ENCODE assay signal across 18 cellular contexts in genomic region chr15:70608156-70608555, GRCh38.
DNase-seq lines count a peak whose midpoint lies in the region; ATAC-seq and TF ChIP-seq lines count a peak whose summit lies in the region.
"Had no signal": no experiment of that assay in that cellular context is flagged by ENCODE, and none has a peak within 500 bp of the region (broad histone marks: within the 10 kb centered on the region; RNA-seq: fewer than 3 reads in every experiment).

No MANE protein-coding gene starts in this region.

- H3K4me2 ChIP-seq in GM23338: no peak overlapping the region

- H3K4me1 Mint-ChIP-seq in GM23338: peaks cover 24% of the 10 kb centered on the region
- H3K4me1 Mint-ChIP-seq: naive thymus-derived CD4-positive, alpha-beta T cell; T-cell had no signal

- H3K27me3 ChIP-seq in GM23338 (ENCODE audit: insufficient read depth): no peaks in the 10 kb centered on the region

- H3K79me2 ChIP-seq in GM23338 (replicated peaks; ENCODE audit: insufficient read depth): no peaks in the 10 kb centered on the region

- no peak overlapping the region for H3K27ac ChIP-seq in GM23338 (ENCODE audit: low read depth)
- H3K27ac ChIP-seq in cingulate gyrus (ENCODE audit: low read depth, low read length): peak overlapping the region; percentile 47
- H3K27ac ChIP-seq: lower lobe of right lung, WERI-Rb-1 had no signal

- TF ChIP-seq CTCF in GM23338 (conservative IDR thresholded peaks at IDR 0.05; ENCODE audit: low read depth in 2 of 2): no peak
- no peak for TF ChIP-seq CTCF in NB4 (IDR thresholded peaks at IDR 0.05; ENCODE audit: low read depth, low read length)

- H3K27ac Mint-ChIP-seq in GM23338: no peak overlapping the region
- H3K27ac Mint-ChIP-seq: activated T-helper 2 cell treated with anti-CD3 and anti-CD28 coated beads, Interferon-gamma antibody, Interleukin-2, Interleukin-4, amounts not matched to agents 10 μg/mL and 5 μg/mL and 100 μg/mL, durations not matched to agents 14 hours and 24 hours and 36 hours; naive thymus-derived CD4-positive, alpha-beta T cell; T-cell had no signal

- no peaks in the 10 kb centered on the region for H3K36me3 Mint-ChIP-seq in GM23338 (ENCODE audit: low read depth)
- H3K36me3 Mint-ChIP-seq: naive thymus-derived CD4-positive, alpha-beta T cell; T-cell had no signal

- H2AFZ ChIP-seq in GM23338: no peak overlapping the region

- H3K4me3 ChIP-seq in GM23338 (no peak overlapping the region), NB4 (ENCODE audit: low read depth, low read length) (no peak overlapping the region)
- H3K4me3 ChIP-seq: lower lobe of right lung had no signal

- DNase-seq in GM23338 (ENCODE audit: low spot score) (peak; percentile 57), NB4 (ENCODE audit: low read depth) (peak; percentile 53), left kidney (ENCODE audit: low read depth, low spot score) (peak; percentile 86), NCI-H226 (no peak), inferior parietal cortex (ENCODE audit: extremely low spot score) (no peak)
- DNase-seq in stimulated activated CD4-positive, alpha-beta T cell treated with anti-CD3 and anti-CD28 coated beads, Interleukin-15, amount 100 ng/mL, for 24 hours: no peak
- DNase-seq: activated CD8-positive, alpha-beta memory T cell treated with anti-CD3 and anti-CD28 coated beads for 24 hours; COR-L47; GDM1; lower lobe of right lung; naive thymus-derived CD4-positive, alpha-beta T cell; NCI-H1436 treated with DMSO at 0.1 percent for 48 hours; NCI-H82; T-cell; WERI-Rb-1 had no signal

- H3K27me3 Mint-ChIP-seq in GM23338 (ENCODE audit: insufficient read depth, low read depth, poor library complexity): peaks cover 3% of the 10 kb centered on the region

- H3K4me3 Mint-ChIP-seq in GM23338: no peak overlapping the region
- H3K4me3 Mint-ChIP-seq: naive thymus-derived CD4-positive, alpha-beta T cell; T-cell had no signal

- H3K9me2 ChIP-seq in GM23338 (ENCODE audit: insufficient read depth): no peaks in the 10 kb centered on the region

- H4K20me1 ChIP-seq in GM23338 (replicated peaks; ENCODE audit: insufficient read depth): no peaks in the 10 kb centered on the region

- no peaks in the 10 kb centered on the region for H3K36me3 ChIP-seq in GM23338 (ENCODE audit: insufficient read depth)
- H3K36me3 ChIP-seq: lower lobe of right lung, WERI-Rb-1 had no signal

- H3K9me3 Mint-ChIP-seq in GM23338: no peaks in the 10 kb centered on the region
- H3K9me3 Mint-ChIP-seq: activated T-helper 2 cell treated with anti-CD3 and anti-CD28 coated beads, Interferon-gamma antibody, Interleukin-2, Interleukin-4, amounts not matched to agents 10 μg/mL and 5 μg/mL and 100 μg/mL, durations not matched to agents 14 hours and 24 hours and 36 hours; T-cell had no signal

- H3K4me1 ChIP-seq in GM23338 (ENCODE audit: insufficient read depth): peaks cover 17% of the 10 kb centered on the region

- ATAC-seq in GM23338: peak; percentile 31
- no peak for ATAC-seq in HG03571 (IDR thresholded peaks at IDR 0.05; ENCODE audit: unreplicated experiment)
- ATAC-seq: lower lobe of right lung; naive thymus-derived CD4-positive, alpha-beta T cell; T-cell had no signal

- no peaks in the 10 kb centered on the region for H3F3A ChIP-seq in GM23338 (replicated peaks; ENCODE audit: low read depth)

- TF ChIP-seq POLR2A in NB4 (IDR thresholded peaks at IDR 0.05; ENCODE audit: extremely low read depth, insufficient read length): no peak

TF ChIP-seq in GM23338, 12 proteins besides CTCF, POLR2A, EP300 and RAD21 (continues in another document):
- no peak for TF ChIP-seq ZNF462 (CRISPR knock-in tag; IDR thresholded peaks at IDR 0.05)
- TF ChIP-seq JUNB (IDR thresholded peaks at IDR 0.05; ENCODE audit: unreplicated experiment): no peak
- TF ChIP-seq REST (IDR thresholded peaks at IDR 0.05; ENCODE audit: unreplicated experiment): no peak
- TF ChIP-seq EZH2 (IDR thresholded peaks at IDR 0.05; ENCODE audit: low read depth, unreplicated experiment): no peak
- no peak for TF ChIP-seq STAT1 (IDR thresholded peaks at IDR 0.05; ENCODE audit: unreplicated experiment)
- TF ChIP-seq ZNF331 (CRISPR knock-in tag; IDR thresholded peaks at IDR 0.05; ENCODE audit: low read depth): no peak
- no peak for TF ChIP-seq ZNF114 (CRISPR knock-in tag; IDR thresholded peaks at IDR 0.05)
- no peak for TF ChIP-seq POLR2AphosphoS5 (IDR thresholded peaks at IDR 0.05; ENCODE audit: low read depth)
- TF ChIP-seq CREB1 (CRISPR knock-in tag; IDR thresholded peaks at IDR 0.05; ENCODE audit: low read depth): no peak
- TF ChIP-seq NANOG (IDR thresholded peaks at IDR 0.05; ENCODE audit: borderline replicate concordance): no peak

Comparison
In these comparisons a context has a peak if more than half of its experiments do, and no peak if none do; other contexts are left out.
1. DNase-seq: peak in GM23338 (single experiment), NB4 (single experiment) and left kidney (single experiment); none in NCI-H226 (single experiment), stimulated activated CD4-positive, alpha-beta T cell treated with anti-CD3 and anti-CD28 coated beads, Interleukin-15, amount 100 ng/mL, for 24 hours (single experiment) and inferior parietal cortex (single experiment).